ENCODE assay signal across 8 cellular contexts in the genomic region with DNA sequence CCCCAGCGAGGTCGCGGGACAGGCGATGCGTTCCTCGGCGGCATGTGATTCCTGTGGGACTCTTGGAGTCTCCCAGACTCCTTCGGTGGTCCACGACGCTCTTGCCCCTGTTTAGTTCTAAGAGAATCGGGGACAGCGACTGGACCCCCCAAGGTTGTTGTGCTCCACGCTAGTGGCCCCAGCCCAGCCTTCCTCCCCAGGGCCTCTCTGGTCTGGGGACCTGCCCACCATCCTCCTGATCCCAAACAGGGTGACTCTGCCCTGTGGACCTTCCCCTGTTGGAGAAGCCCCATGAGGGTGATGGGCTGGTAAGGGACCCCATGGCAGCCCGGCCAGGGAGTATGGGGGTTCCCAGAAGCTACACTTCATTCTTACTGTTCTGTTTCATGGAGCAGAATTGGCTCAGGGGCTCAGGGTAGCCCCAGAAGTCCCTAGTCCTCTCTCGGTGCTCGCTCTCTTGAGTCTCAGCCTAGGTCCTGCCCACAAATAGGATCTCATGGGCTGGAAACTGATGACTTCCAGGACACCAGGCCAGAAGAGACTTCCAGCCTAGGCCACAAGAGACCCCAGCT. TPM values are rescaled to one million over a fixed set of nuclear protein-coding genes. Genes with fewer than 3 reads are reported as not detected.
A peak's percentile ranks its signal among the peaks of the same experiment; 100 is the strongest.
DNase-seq lines count a peak whose midpoint lies in the region; ATAC-seq, FAIRE-seq and TF ChIP-seq lines count a peak whose summit lies in the region.

No MANE protein-coding gene starts in this region.

- intact Hi-C loops in Right ventricle myocardium inferior (cut with DNase I) (loop anchor here (2.0 to 5.0 kb wide), 2 partner anchors 35 to 356 kb away; partner anchors contain the start of genes FAM120AOS and NINJ1), left cardiac atrium (cut with DNase I) (no loop called here), aorta (cut with DNase I) (loop anchor here (1.0 to 10.0 kb wide), 5 partner anchors 19 to 92 kb away; partner anchors contain the start of gene NINJ1 (in 1 of the 2))

- peak overlapping the region in 1 of 2 donors; percentile 82 for H3K27ac ChIP-seq in aorta (ENCODE audit: low read depth in 1 of 2, low read length in 2 of 2)

- H3K4me1 Mint-ChIP-seq in mesothelial cell of epicardium = peaks cover 42% of the 10 kb centered on the region

- H3K27ac Mint-ChIP-seq in mesothelial cell of epicardium = no peak overlapping the region

- DNase-seq in Right ventricle myocardium inferior (ENCODE audit: missing footprints) (peak; percentile 60), left cardiac atrium (no peak), bronchial epithelial cell (ENCODE audit: low read depth) (no peak), mesothelial cell of epicardium (ENCODE audit: low spot score in 2 of 2, unreplicated experiment in 2 of 2) (no peak), aorta (peak in 1 of 2 donors; percentile 57), germinal center (ENCODE audit: low spot score) (no peak), NCI-H1436 (lab: John Stamatoyannopoulos, UW) (no peak), RPMI8226 (no peak)

- peaks cover 2 to 8% of the 10 kb centered on the region in 2 donors for H3K4me1 ChIP-seq in aorta (ENCODE audit: control insufficient read depth in 1 of 2, insufficient read depth in 2 of 2, low read length in 2 of 2)

- H3K4me3 ChIP-seq in bronchial epithelial cell (ENCODE audit: low read depth, low read length) (peak overlapping the region; percentile 76), aorta (ENCODE audit: low read length in 2 of 2) (peak overlapping the region; percentile 42 to 75)

- FAIRE-seq in bronchial epithelial cell (lab: Jason Lieb, UNC) = no peak

- H3K27me3 Mint-ChIP-seq in mesothelial cell of epicardium (ENCODE audit: low read depth) = no peaks in the 10 kb centered on the region

- H3K9me3 Mint-ChIP-seq in mesothelial cell of epicardium = peaks cover 5% of the 10 kb centered on the region

- no peaks in the 10 kb centered on the region for H3K9me3 ChIP-seq in aorta (ENCODE audit: control insufficient read depth, low read length)

- peak overlapping the region; percentile 78 for H3K4me3 Mint-ChIP-seq in mesothelial cell of epicardium

- ATAC-seq in Right ventricle myocardium inferior (no peak), left cardiac atrium (no peak), aorta (ENCODE audit: low FRiP score) (no peak)

- peaks cover 2% of the 10 kb centered on the region for H3K36me3 ChIP-seq in bronchial epithelial cell (ENCODE audit: control insufficient read depth, insufficient read depth, low read length)
- no peaks in the 10 kb centered on the region for H3K36me3 ChIP-seq in aorta (ENCODE audit: control insufficient read depth in 1 of 2, insufficient read depth in 2 of 2, low read length in 1 of 2)

- TF ChIP-seq CTCF in bronchial epithelial cell (IDR thresholded peaks at IDR 0.05; ENCODE audit: insufficient read depth, low read length, severe bottlenecking) (no peak), mesothelial cell of epicardium (IDR thresholded peaks at IDR 0.05; ENCODE audit: unreplicated experiment) (no peak)

- no peaks in the 10 kb centered on the region for H3K27me3 ChIP-seq in bronchial epithelial cell (ENCODE audit: control insufficient read depth, insufficient read depth, low read length)
- no peaks in the 10 kb centered on the region for H3K27me3 ChIP-seq in aorta (ENCODE audit: control insufficient read depth in 1 of 2, insufficient read depth in 2 of 2, low read length in 1 of 2)

- 3 to 5% methylated on average over 16 of the region's 16 CpGs for WGBS in aorta, 2 donors

- peaks cover 5% of the 10 kb centered on the region for H3K36me3 Mint-ChIP-seq in mesothelial cell of epicardium

RNA-seq across cellular contexts. Expression of gene CARD19, which starts 0.9 kb away (rescaled TPM):
- total RNA-seq in Right ventricle myocardium inferior (27.1 TPM), left cardiac atrium (10 to 100 TPM; 20.2 to 26.3 TPM), bronchial epithelial cell (43.4 and 47.9 TPM in 2 replicates), mesothelial cell of epicardium (19.4 to 22.6 TPM (median 20.1 TPM) in 3 replicates), aorta (10 to 100 TPM; 47.7 to 50.5 TPM)
- polyA plus RNA-seq in aorta = 10 to 100 TPM; 80.1 to 92.3 TPM

RNA-seq across cellular contexts. Expression of gene NINJ1, which starts 37.2 kb away (rescaled TPM):
- 55.5 TPM for total RNA-seq in Right ventricle myocardium inferior
- total RNA-seq in left cardiac atrium = 10 to 100 TPM; 38.4 to 45.9 TPM
- 13.4 and 15.9 TPM in 2 replicates for total RNA-seq in bronchial epithelial cell
- 33.7 to 35.6 TPM (median 34.7 TPM) in 3 replicates for total RNA-seq in mesothelial cell of epicardium
- total RNA-seq in aorta = 10 to 100 TPM; 66.8 to 80.3 TPM
- 100 to 1,000 TPM in 1 of 2 donors, 10 to 100 TPM in 1; 46.7 to 113 TPM for polyA plus RNA-seq in aorta

RNA-seq across cellular contexts. Expression of gene SUSD3, which starts 38.4 kb away (rescaled TPM):
- 1.7 TPM for total RNA-seq in Right ventricle myocardium inferior
- total RNA-seq in left cardiac atrium = 1 to 10 TPM; 1.6 to 2.4 TPM
- 0.26 TPM in 1 of 2 replicates, not detected in the other for total RNA-seq in bronchial epithelial cell
- 2.4 to 3.2 TPM (median 3.1 TPM) in 3 replicates for total RNA-seq in mesothelial cell of epicardium
- 10 to 100 TPM in 1 of 2 donors, 1 to 10 TPM in 1; 3.8 to 10.3 TPM for total RNA-seq in aorta
- 1 to 10 TPM; 2.6 to 5.0 TPM for polyA plus RNA-seq in aorta

Comparison
In these comparisons a context has a peak if more than half of its experiments do, and no peak if none do; other contexts are left out.
1. intact Hi-C loops: an anchor here in Right ventricle myocardium inferior (2.0 to 5.0 kb wide) and aorta (1.0 to 10.0 kb wide); none called in left cardiac atrium.